ENCODE assay signal across 2 cellular contexts in the genomic region with DNA sequence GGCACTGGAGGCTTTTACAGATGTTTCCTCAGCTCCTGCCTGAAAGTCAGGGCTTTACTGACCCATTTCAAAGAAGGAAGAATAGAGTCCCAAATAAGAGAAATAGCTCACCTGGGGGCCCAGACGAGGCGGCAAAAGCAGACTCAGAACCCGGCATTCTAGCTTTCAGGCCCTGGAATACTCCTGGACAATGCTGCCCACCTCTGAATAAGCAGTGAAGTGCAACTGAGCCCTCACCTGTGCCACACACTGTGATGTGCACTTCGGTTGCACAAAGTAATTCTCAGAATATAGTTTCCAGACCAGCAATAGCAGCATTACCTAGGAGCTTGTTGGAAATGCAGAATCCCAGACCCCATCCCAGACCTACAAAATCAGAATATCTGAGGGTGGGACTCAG.
TF ChIP-seq lines count a peak whose summit lies in the region.

No MANE protein-coding gene starts in this region.

TF ChIP-seq in HCT116, 20 proteins besides CTCF, POLR2A, EP300 and RAD21:
- TF ChIP-seq FOSL1 (IDR thresholded peaks at IDR 0.05; ENCODE audit: low read depth) (no peak), JUND (IDR thresholded peaks at IDR 0.05) (no peak), ZFX (IDR thresholded peaks at IDR 0.05) (no peak), EZH2 (IDR thresholded peaks at IDR 0.05) (no peak), SIN3A (IDR thresholded peaks at IDR 0.05; ENCODE audit: low read depth) (no peak), ZNF274 (IDR thresholded peaks at IDR 0.05; ENCODE audit: low read depth, low read length) (no peak), CEBPB (IDR thresholded peaks at IDR 0.05; ENCODE audit: low read depth) (no peak), TCF7L2 (IDR thresholded peaks at IDR 0.05; ENCODE audit: borderline replicate concordance, extremely low read depth, insufficient read depth, insufficient read length) (no peak), ELF1 (IDR thresholded peaks at IDR 0.05; ENCODE audit: borderline replicate concordance, low read depth) (no peak)
- TF ChIP-seq, protein P1, sequence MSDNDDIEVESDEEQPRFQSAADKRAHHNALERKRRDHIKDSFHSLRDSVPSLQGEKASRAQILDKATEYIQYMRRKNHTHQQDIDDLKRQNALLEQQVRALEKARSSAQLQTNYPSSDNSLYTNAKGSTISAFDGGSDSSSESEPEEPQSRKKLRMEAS (IDR thresholded peaks at IDR 0.05), result no peak
- TF ChIP-seq, protein P2, sequence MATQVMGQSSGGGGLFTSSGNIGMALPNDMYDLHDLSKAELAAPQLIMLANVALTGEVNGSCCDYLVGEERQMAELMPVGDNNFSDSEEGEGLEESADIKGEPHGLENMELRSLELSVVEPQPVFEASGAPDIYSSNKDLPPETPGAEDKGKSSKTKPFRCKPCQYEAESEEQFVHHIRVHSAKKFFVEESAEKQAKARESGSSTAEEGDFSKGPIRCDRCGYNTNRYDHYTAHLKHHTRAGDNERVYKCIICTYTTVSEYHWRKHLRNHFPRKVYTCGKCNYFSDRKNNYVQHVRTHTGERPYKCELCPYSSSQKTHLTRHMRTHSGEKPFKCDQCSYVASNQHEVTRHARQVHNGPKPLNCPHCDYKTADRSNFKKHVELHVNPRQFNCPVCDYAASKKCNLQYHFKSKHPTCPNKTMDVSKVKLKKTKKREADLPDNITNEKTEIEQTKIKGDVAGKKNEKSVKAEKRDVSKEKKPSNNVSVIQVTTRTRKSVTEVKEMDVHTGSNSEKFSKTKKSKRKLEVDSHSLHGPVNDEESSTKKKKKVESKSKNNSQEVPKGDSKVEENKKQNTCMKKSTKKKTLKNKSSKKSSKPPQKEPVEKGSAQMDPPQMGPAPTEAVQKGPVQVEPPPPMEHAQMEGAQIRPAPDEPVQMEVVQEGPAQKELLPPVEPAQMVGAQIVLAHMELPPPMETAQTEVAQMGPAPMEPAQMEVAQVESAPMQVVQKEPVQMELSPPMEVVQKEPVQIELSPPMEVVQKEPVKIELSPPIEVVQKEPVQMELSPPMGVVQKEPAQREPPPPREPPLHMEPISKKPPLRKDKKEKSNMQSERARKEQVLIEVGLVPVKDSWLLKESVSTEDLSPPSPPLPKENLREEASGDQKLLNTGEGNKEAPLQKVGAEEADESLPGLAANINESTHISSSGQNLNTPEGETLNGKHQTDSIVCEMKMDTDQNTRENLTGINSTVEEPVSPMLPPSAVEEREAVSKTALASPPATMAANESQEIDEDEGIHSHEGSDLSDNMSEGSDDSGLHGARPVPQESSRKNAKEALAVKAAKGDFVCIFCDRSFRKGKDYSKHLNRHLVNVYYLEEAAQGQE (IDR thresholded peaks at IDR 0.05; ENCODE audit: low read depth), result no peak

TF ChIP-seq in WTC11, 78 proteins besides CTCF, POLR2A, EP300 and RAD21:
- TF ChIP-seq, protein P3, sequence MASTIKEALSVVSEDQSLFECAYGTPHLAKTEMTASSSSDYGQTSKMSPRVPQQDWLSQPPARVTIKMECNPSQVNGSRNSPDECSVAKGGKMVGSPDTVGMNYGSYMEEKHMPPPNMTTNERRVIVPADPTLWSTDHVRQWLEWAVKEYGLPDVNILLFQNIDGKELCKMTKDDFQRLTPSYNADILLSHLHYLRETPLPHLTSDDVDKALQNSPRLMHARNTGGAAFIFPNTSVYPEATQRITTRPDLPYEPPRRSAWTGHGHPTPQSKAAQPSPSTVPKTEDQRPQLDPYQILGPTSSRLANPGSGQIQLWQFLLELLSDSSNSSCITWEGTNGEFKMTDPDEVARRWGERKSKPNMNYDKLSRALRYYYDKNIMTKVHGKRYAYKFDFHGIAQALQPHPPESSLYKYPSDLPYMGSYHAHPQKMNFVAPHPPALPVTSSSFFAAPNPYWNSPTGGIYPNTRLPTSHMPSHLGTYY (CRISPR knock-in tag; IDR thresholded peaks at IDR 0.05), result no peak
- TF ChIP-seq RORB (CRISPR knock-in tag; IDR thresholded peaks at IDR 0.05) (no peak), KAT7 (CRISPR knock-in tag; IDR thresholded peaks at IDR 0.05; ENCODE audit: borderline replicate concordance) (no peak), EMX1 (CRISPR knock-in tag; IDR thresholded peaks at IDR 0.05) (no peak), SP1 (CRISPR knock-in tag; conservative IDR thresholded peaks at IDR 0.05) (no peak), IRF2 (CRISPR knock-in tag; IDR thresholded peaks at IDR 0.05; ENCODE audit: borderline replicate concordance, low read depth) (no peak)
- TF ChIP-seq, protein P4, sequence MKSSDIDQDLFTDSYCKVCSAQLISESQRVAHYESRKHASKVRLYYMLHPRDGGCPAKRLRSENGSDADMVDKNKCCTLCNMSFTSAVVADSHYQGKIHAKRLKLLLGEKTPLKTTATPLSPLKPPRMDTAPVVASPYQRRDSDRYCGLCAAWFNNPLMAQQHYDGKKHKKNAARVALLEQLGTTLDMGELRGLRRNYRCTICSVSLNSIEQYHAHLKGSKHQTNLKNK (CRISPR knock-in tag; IDR thresholded peaks at IDR 0.05), result no peak
